8 cellular contexts compared by ENCODE assay signal in the genomic region with DNA sequence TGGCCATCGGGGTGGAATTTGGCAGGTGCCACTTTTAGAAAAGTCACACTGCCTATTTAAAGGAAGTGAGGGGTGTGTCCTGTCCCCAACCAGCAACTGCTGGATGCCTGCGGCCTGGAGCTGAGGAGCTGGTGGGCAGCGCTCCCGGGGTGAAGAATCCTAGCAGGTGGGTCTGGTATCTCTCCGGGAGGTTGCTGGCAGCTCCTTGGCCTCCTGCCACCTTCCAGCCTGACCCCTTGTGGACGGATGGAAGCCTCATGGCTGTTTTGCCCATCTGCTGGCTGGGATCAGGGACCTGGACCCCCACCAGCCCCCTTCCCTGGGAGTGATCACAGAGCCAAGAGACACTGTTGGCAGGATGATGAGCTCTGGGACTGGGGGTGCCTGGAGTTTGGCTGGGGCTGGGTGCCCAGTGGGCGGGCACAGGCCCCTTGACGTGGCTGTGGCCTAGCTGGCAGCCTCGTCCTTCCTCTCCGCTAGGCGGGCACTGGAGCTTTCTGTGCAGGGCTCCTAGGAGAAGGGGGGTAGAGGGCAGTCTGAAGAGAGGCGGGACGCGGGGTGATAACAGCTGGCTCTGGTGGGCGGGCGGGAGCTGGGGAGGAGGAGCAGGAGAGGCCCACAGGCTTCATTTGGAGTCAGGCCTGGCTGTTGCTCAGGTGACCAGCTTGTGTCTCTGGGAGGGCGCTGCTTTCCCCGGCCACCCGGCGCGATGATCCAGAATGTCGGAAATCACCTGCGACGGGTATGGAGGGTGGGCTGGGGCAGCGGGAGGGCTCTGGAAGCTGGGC. TPM values are rescaled to one million over a fixed set of nuclear protein-coding genes. Genes with fewer than 3 reads are reported as not detected.
DNase-seq lines count a peak whose midpoint lies in the region; ATAC-seq and TF ChIP-seq lines count a peak whose summit lies in the region.

Gene ACOT11 (plus strand): TSS at position 628 of the 788 bp plus-strand sequence. CDS start 82 bp downstream, at position 710.

- H3K27ac Mint-ChIP-seq in MCF 10A (ENCODE audit: low read depth, unreplicated experiment) = no peak within 1 kb of the TSS
- no peak within 1 kb of the TSS for H3K27ac Mint-ChIP-seq in CD8-positive, alpha-beta T cell

- H3K9ac ChIP-seq in BLaER1 (0 out of 2 replicates have a peak within 1 kb of the TSS, but pooled peaks have one; percentile 41), skeletal muscle tissue (ENCODE audit: low read depth in 1 of 3, low read length in 3 of 3) (peak within 1 kb of the TSS; percentile 71 to 98 (median 88))

- no peak within 1 kb of the TSS for H3K4me3 Mint-ChIP-seq in MCF 10A (ENCODE audit: unreplicated experiment)
- no peak within 1 kb of the TSS for H3K4me3 Mint-ChIP-seq in CD8-positive, alpha-beta T cell

- H3K27ac ChIP-seq in BLaER1 = peak within 1 kb of the TSS; percentile 55
- peak within 1 kb of the TSS; percentile 94 for H3K27ac ChIP-seq in skeletal muscle tissue (ENCODE audit: low read depth, low read length)
- no peak within 1 kb of the TSS for H3K27ac ChIP-seq in CD8-positive, alpha-beta T cell (ENCODE audit: low read depth, low read length)

- DNase-seq in NCI-H1694 (lab: John Stamatoyannopoulos, UW) (peak; percentile 97), MCF 10A (ENCODE audit: unreplicated experiment) (peak; percentile 22), inferior parietal cortex (ENCODE audit: extremely low spot score) (peak; percentile 60)
- DNase-seq in CD8-positive, alpha-beta T cell = no peak
- no peak for DNase-seq in stimulated activated CD4-positive, alpha-beta T cell treated with anti-CD3 and anti-CD28 coated beads, Interleukin-2, amount 100 ng/mL, for 48 hours

- H3K27me3 Mint-ChIP-seq in MCF 10A (ENCODE audit: insufficient read depth, unreplicated experiment) = no peaks in the 10 kb centered on the region
- no peaks in the 10 kb centered on the region for H3K27me3 Mint-ChIP-seq in CD8-positive, alpha-beta T cell (ENCODE audit: low read depth)

- H3K4me1 ChIP-seq in BLaER1 (peaks cover 31% of the 10 kb centered on the region), skeletal muscle tissue (ENCODE audit: control insufficient read depth in 3 of 3, insufficient read depth in 3 of 3, low read length in 3 of 3) (peaks cover 39 to 72% (median 51%) of the 10 kb centered on the region in 3 donors)
- peaks cover 4% of the 10 kb centered on the region for H3K4me1 ChIP-seq in CD8-positive, alpha-beta T cell (ENCODE audit: insufficient read depth, low read length)

- H3K36me3 ChIP-seq in BLaER1 (no peaks in the 10 kb centered on the region), skeletal muscle tissue (ENCODE audit: control insufficient read depth in 3 of 3, insufficient read depth in 3 of 3, low read length in 3 of 3) (peaks cover 0 to 5% (median 0%) of the 10 kb centered on the region in 3 donors)
- H3K36me3 ChIP-seq in CD8-positive, alpha-beta T cell (ENCODE audit: insufficient read depth, low read length) = no peaks in the 10 kb centered on the region

- no peak for ATAC-seq in CD8-positive, alpha-beta T cell
- ATAC-seq in HG03520 (IDR thresholded peaks at IDR 0.05; ENCODE audit: unreplicated experiment) = no peak

- H4K20me1 ChIP-seq in BLaER1 = no peaks in the 10 kb centered on the region

- POLR2A ChIA-PET in MCF 10A (lab: Yijun Ruan, JAX) = interaction anchor here (0.9 kb wide), 1 partner anchor 140 kb away, joined by 3 read pairs; no protein-coding TSS in a partner anchor
- POLR2A ChIA-PET in CD8-positive, alpha-beta T cell (lab: Charles Lee) = no interaction called here

- H3K4me1 Mint-ChIP-seq in MCF 10A (ENCODE audit: insufficient read depth, unreplicated experiment) = peaks cover 22% of the 10 kb centered on the region
- peaks cover 5% of the 10 kb centered on the region for H3K4me1 Mint-ChIP-seq in CD8-positive, alpha-beta T cell (ENCODE audit: low read depth)

- H3K36me3 Mint-ChIP-seq in MCF 10A (ENCODE audit: insufficient read depth, unreplicated experiment) = no peaks in the 10 kb centered on the region
- H3K36me3 Mint-ChIP-seq in CD8-positive, alpha-beta T cell = no peaks in the 10 kb centered on the region

- H3K4me2 ChIP-seq in BLaER1 = peak within 1 kb of the TSS; percentile 76

- no peak for TF ChIP-seq CTCF in MCF 10A (IDR thresholded peaks at IDR 0.05; ENCODE audit: unreplicated experiment)
- TF ChIP-seq CTCF in CD8-positive, alpha-beta T cell (IDR thresholded peaks at IDR 0.05) = no peak

- no peaks in the 10 kb centered on the region for H3K9me3 Mint-ChIP-seq in MCF 10A (ENCODE audit: unreplicated experiment)
- H3K9me3 Mint-ChIP-seq in CD8-positive, alpha-beta T cell = no peaks in the 10 kb centered on the region

- intact Hi-C loops in MCF 10A (cut with micrococcal nuclease) = no loop called here
- intact Hi-C loops in CD8-positive, alpha-beta T cell (cut with DNase I, micrococcal nuclease) = no loop called here

- BruUV-seq in MCF 10A (replicated peaks; lab: Mats Ljungman, UMichigan) = no TSS peak

- H3K27me3 ChIP-seq in BLaER1 (no peaks in the 10 kb centered on the region), skeletal muscle tissue (ENCODE audit: control insufficient read depth in 3 of 3, insufficient read depth in 3 of 3, low read length in 3 of 3) (no peaks in the 10 kb centered on the region)
- H3K27me3 ChIP-seq in CD8-positive, alpha-beta T cell (ENCODE audit: insufficient read depth, low read length) = no peaks in the 10 kb centered on the region

- H3K4me3 ChIP-seq in BLaER1 = no peak within 1 kb of the TSS
- H3K4me3 ChIP-seq in skeletal muscle tissue (ENCODE audit: low read length in 3 of 3) = peak within 1 kb of the TSS; percentile 59 to 91 (median 89)
- H3K4me3 ChIP-seq in CD8-positive, alpha-beta T cell (ENCODE audit: low read depth, low read length) = no peak within 1 kb of the TSS

- H3K9me3 ChIP-seq in BLaER1 (no peaks in the 10 kb centered on the region), skeletal muscle tissue (ENCODE audit: control insufficient read depth in 3 of 3, low read length in 3 of 3) (no peaks in the 10 kb centered on the region)
- H3K9me3 ChIP-seq in CD8-positive, alpha-beta T cell (ENCODE audit: low read length) = no peaks in the 10 kb centered on the region

- CTCF ChIA-PET in MCF 10A (lab: Yijun Ruan, JAX) = interaction anchor here (0.7 to 2.6 kb wide), 4 partner anchors 9 to 254 kb away, joined by 3 to 11 read pairs (median 4); partner anchors contain the start of gene TTC22
- CTCF ChIA-PET in CD8-positive, alpha-beta T cell (lab: Charles Lee) = interaction anchor here (0.7 to 1.0 kb wide), 2 partner anchors 11 to 13 kb away, joined by 3 read pairs; no protein-coding TSS in a partner anchor

RNA-seq across cellular contexts. Expression of gene ACOT11, which starts in this region (rescaled TPM):
- total RNA-seq in MCF 10A (2022) (4.5 and 5.3 TPM in 2 replicates), skeletal muscle tissue (4.7 TPM)
- under 1 TPM; 0.14 to 0.27 TPM for total RNA-seq in CD8-positive, alpha-beta T cell

Comparison
In these comparisons a context has a peak if more than half of its experiments do, and no peak if none do; other contexts are left out.
1. H3K4me3 ChIP-seq: peak in skeletal muscle tissue (3 of 3); none in BLaER1 (single experiment) and CD8-positive, alpha-beta T cell (single experiment).
2. DNase-seq: peak in NCI-H1694 (single experiment), MCF 10A (single experiment) and inferior parietal cortex (single experiment); none in CD8-positive, alpha-beta T cell (0 of 7) and stimulated activated CD4-positive, alpha-beta T cell treated with anti-CD3 and anti-CD28 coated beads, Interleukin-2, amount 100 ng/mL, for 48 hours (0 of 2).